8 cellular contexts compared by ENCODE assay signal in genomic region chr6:144180354-144180753, GRCh38. TPM values are rescaled to one million over a fixed set of nuclear protein-coding genes. Genes with fewer than 3 reads are reported as not detected.
DNase-seq lines count a peak whose midpoint lies in the region; ATAC-seq, FAIRE-seq and TF ChIP-seq lines count a peak whose summit lies in the region.
"Not testable (repeated sequence)": the region's sequence is repeated elsewhere in the genome, so short reads cannot be mapped to it uniquely, and the experiment has no call there.
"Had no signal": no experiment of that assay in that cellular context is flagged by ENCODE, and none has a peak within 500 bp of the region (broad histone marks: within the 10 kb centered on the region; RNA-seq: fewer than 3 reads in every experiment).

No MANE protein-coding gene starts in this region.

- in situ Hi-C loops in KBM-7 (cut with MboI; ENCODE audit: low pct_unique_long_range_greater_than_20kb, low sequenced_read_pairs): not testable (repeated sequence)

- not testable (repeated sequence) for H3K9me3 ChIP-seq in neutrophil

- H3K9me3 Mint-ChIP-seq in activated B cell treated with CpG ODN at 0.5 μM for 24 hours: not testable (repeated sequence)
- H3K9me3 Mint-ChIP-seq in dendritic cell treated with granulocyte-macrophage colony-stimulating factor and Interleukin-4, amounts not matched to agents 40 ng/mL and 50 ng/mL, for 4 days: peaks cover 17% of the 10 kb centered on the region

- H3K27me3 ChIP-seq in neutrophil: not testable (repeated sequence)

- not testable (repeated sequence) for TF ChIP-seq POLR2A in GM12891 (IDR thresholded peaks at IDR 0.05; ENCODE audit: low read depth, low read length); NB4 (IDR thresholded peaks at IDR 0.05; ENCODE audit: extremely low read depth, insufficient read length)

- not testable (repeated sequence) for H3K4me3 ChIP-seq in NB4 (ENCODE audit: low read depth, low read length)
- peak overlapping the region in 1 of 2 experiments; percentile 8 for H3K4me3 ChIP-seq in neutrophil (ENCODE audit: low read depth in 1 of 2, low read length in 1 of 2)

- H3K4me3 Mint-ChIP-seq in activated B cell treated with CpG ODN at 0.5 μM for 24 hours: peak overlapping the region; percentile 12
- H3K4me3 Mint-ChIP-seq in dendritic cell treated with granulocyte-macrophage colony-stimulating factor and Interleukin-4, amounts not matched to agents 40 ng/mL and 50 ng/mL, for 4 days: not testable (repeated sequence)

- H3K36me3 Mint-ChIP-seq in activated B cell treated with CpG ODN at 0.5 μM for 24 hours (ENCODE audit: low read depth): peaks cover 22% of the 10 kb centered on the region
- H3K36me3 Mint-ChIP-seq in dendritic cell treated with granulocyte-macrophage colony-stimulating factor and Interleukin-4, amounts not matched to agents 40 ng/mL and 50 ng/mL, for 4 days (ENCODE audit: low read depth): peaks cover 21% of the 10 kb centered on the region

- not testable (repeated sequence) for DNase-seq in GM12891 (ENCODE audit: insufficient read length, low spot score); activated B cell treated with CpG ODN at 0.5 μM for 24 hours
- DNase-seq in KBM-7 (peak; percentile 54), NB4 (ENCODE audit: low read depth) (peak; percentile 66), SKM-1 treated with dmso at 0.1 percent for 144 hours (lab: John Stamatoyannopoulos, UW; ENCODE audit: unreplicated experiment) (peak; percentile 45)

- intact Hi-C loops in activated B cell treated with CpG ODN at 0.5 μM for 24 hours (cut with micrococcal nuclease): loop anchor here (2.0 kb wide), 1 partner anchor 16 kb away; no protein-coding TSS in a partner anchor
- intact Hi-C loops in dendritic cell treated with granulocyte-macrophage colony-stimulating factor and Interleukin-4, amounts not matched to agents 40 ng/mL and 50 ng/mL, for 4 days (cut with micrococcal nuclease): not testable (repeated sequence)

- TF ChIP-seq CTCF in NB4 (IDR thresholded peaks at IDR 0.05; ENCODE audit: low read depth, low read length); activated B cell treated with CpG ODN at 0.5 μM for 24 hours (IDR thresholded peaks at IDR 0.05); neutrophil (IDR thresholded peaks at IDR 0.05): not testable (repeated sequence)

- H3K27ac ChIP-seq in neutrophil: peak overlapping the region; percentile 68

- peaks cover 31% of the 10 kb centered on the region for H3K36me3 ChIP-seq in neutrophil

- POLR2A ChIA-PET in activated B cell treated with CpG ODN at 0.5 μM for 24 hours (lab: Charles Lee): not testable (repeated sequence)

- H3K4me1 ChIP-seq in neutrophil (ENCODE audit: control insufficient read depth in 1 of 2, insufficient read depth in 1 of 2, low read depth in 1 of 2, low read length in 1 of 2): peaks cover 59 to 72% of the 10 kb centered on the region in 2 experiments

- peak; percentile 10 for ATAC-seq in activated B cell treated with CpG ODN at 0.5 μM for 24 hours (ENCODE audit: low read depth)

- not testable (repeated sequence) for H3K27me3 Mint-ChIP-seq in activated B cell treated with CpG ODN at 0.5 μM for 24 hours; dendritic cell treated with granulocyte-macrophage colony-stimulating factor and Interleukin-4, amounts not matched to agents 40 ng/mL and 50 ng/mL, for 4 days

- not testable (repeated sequence) for FAIRE-seq in GM12891 (lab: Jason Lieb, UNC)

- CTCF ChIA-PET in activated B cell treated with CpG ODN at 0.5 μM for 24 hours (lab: Charles Lee): not testable (repeated sequence)

- peaks cover 30% of the 10 kb centered on the region for H3K4me1 Mint-ChIP-seq in activated B cell treated with CpG ODN at 0.5 μM for 24 hours
- peaks cover 57% of the 10 kb centered on the region for H3K4me1 Mint-ChIP-seq in dendritic cell treated with granulocyte-macrophage colony-stimulating factor and Interleukin-4, amounts not matched to agents 40 ng/mL and 50 ng/mL, for 4 days (ENCODE audit: low read depth)

- not testable (repeated sequence) for H3K27ac Mint-ChIP-seq in activated B cell treated with CpG ODN at 0.5 μM for 24 hours
- H3K27ac Mint-ChIP-seq in dendritic cell treated with granulocyte-macrophage colony-stimulating factor and Interleukin-4, amounts not matched to agents 40 ng/mL and 50 ng/mL, for 4 days: peak overlapping the region; percentile 69

TF ChIP-seq in GM12891, 5 proteins besides CTCF, POLR2A, EP300 and RAD21:
- TF ChIP-seq SPI1 (IDR thresholded peaks at IDR 0.05; ENCODE audit: low read depth, low read length): peak; percentile 37; the same call in 1 of the 2 replicates

RNA-seq across cellular contexts. Expression of gene STX11, which starts 30.0 kb away (rescaled TPM):
- polyA plus RNA-seq in GM12891 (2012; ENCODE audit: low read depth, missing spikeins): 14.3 TPM
- 23.3 and 26.4 TPM in 2 replicates for total RNA-seq in activated B cell treated with CpG ODN at 0.5 μM for 24 hours
- total RNA-seq: H7 had no signal
